7 cellular contexts compared by ENCODE assay signal in the genomic region with DNA sequence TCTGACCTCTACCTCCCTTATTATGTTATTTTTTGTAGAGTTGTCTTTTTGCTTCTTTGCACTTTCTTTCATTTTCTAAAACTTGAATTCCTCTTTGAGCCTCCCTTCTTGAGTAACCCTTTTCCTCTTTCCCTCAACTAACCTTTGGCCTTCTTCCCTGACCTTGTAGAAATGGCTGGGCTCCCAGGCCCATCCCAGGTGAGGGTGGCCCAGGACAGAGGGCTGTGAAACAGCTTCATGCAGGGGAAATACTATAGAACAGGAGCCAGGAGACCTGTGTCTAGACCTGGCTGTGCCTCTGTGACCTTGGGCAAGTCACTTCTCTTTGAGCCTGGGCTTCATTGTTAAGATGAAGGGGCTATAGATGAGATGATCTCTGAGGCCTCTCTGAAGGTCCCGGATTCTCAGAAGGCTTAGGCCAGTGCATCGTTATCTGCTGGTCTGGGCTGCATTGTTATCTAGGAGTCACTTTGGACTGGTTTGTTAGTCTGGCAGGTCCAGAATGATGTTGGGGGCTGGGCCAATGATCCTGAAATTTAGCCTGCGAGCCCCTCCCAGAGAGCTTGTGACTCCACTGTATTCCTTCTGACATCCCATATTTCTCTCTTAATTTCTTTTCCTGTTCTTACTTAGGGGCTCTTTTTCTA. TPM values are rescaled to one million over a fixed set of nuclear protein-coding genes. Genes with fewer than 3 reads are reported as not detected.
DNase-seq lines count a peak whose midpoint lies in the region; ATAC-seq and TF ChIP-seq lines count a peak whose summit lies in the region.

No MANE protein-coding gene starts in this region.

- H3K4me3 Mint-ChIP-seq in activated T-helper 2 cell treated with anti-CD3 and anti-CD28 coated beads, Interferon-gamma antibody, Interleukin-2, Interleukin-4, amounts not matched to agents 10 μg/mL and 5 μg/mL and 100 μg/mL, durations not matched to agents 14 hours and 24 hours and 36 hours (ENCODE audit: low read depth) = peak overlapping the region; percentile 94

- no peaks in the 10 kb centered on the region for H3K27me3 Mint-ChIP-seq in activated T-helper 2 cell treated with anti-CD3 and anti-CD28 coated beads, Interferon-gamma antibody, Interleukin-2, Interleukin-4, amounts not matched to agents 10 μg/mL and 5 μg/mL and 100 μg/mL, durations not matched to agents 14 hours and 24 hours and 36 hours (ENCODE audit: low read depth)

- intact Hi-C loops in activated T-helper 2 cell treated with anti-CD3 and anti-CD28 coated beads, Interferon-gamma antibody, Interleukin-2, Interleukin-4, amounts not matched to agents 10 μg/mL and 5 μg/mL and 100 μg/mL, durations not matched to agents 14 hours and 24 hours and 36 hours (cut with micrococcal nuclease) = no loop called here
- intact Hi-C loops in right cardiac atrium (cut with DNase I) = no loop called here
- intact Hi-C loops in spleen (cut with DNase I; ENCODE audit: low total_unique reads) = no loop called here

- peak overlapping the region; percentile 91 for H3K4me3 ChIP-seq in HFF-Myc (replicated peaks; ENCODE audit: low read depth, low read length)
- peak overlapping the region; percentile 99 for H3K4me3 ChIP-seq in right cardiac atrium (ENCODE audit: low read length)
- peak overlapping the region in 5 of 8 donors; percentile 56 to 85 (median 65) for H3K4me3 ChIP-seq in spleen

- H3K9me3 Mint-ChIP-seq in activated T-helper 2 cell treated with anti-CD3 and anti-CD28 coated beads, Interferon-gamma antibody, Interleukin-2, Interleukin-4, amounts not matched to agents 10 μg/mL and 5 μg/mL and 100 μg/mL, durations not matched to agents 14 hours and 24 hours and 36 hours = no peaks in the 10 kb centered on the region

- peaks cover 62% of the 10 kb centered on the region for H3K4me1 Mint-ChIP-seq in activated T-helper 2 cell treated with anti-CD3 and anti-CD28 coated beads, Interferon-gamma antibody, Interleukin-2, Interleukin-4, amounts not matched to agents 10 μg/mL and 5 μg/mL and 100 μg/mL, durations not matched to agents 14 hours and 24 hours and 36 hours (ENCODE audit: low read depth)

- TF ChIP-seq POLR2A in spleen (IDR thresholded peaks at IDR 0.05) = no peak

- peaks cover 0 to 22% (median 11%) of the 10 kb centered on the region in 6 donors for H3K36me3 ChIP-seq in spleen

- ATAC-seq in right cardiac atrium = no peak
- no peak for ATAC-seq in GM18498 (IDR thresholded peaks at IDR 0.05; ENCODE audit: unreplicated experiment)
- no peak for ATAC-seq in GM18511 (IDR thresholded peaks at IDR 0.05; ENCODE audit: unreplicated experiment)

- H3K27me3 ChIP-seq in right cardiac atrium (ENCODE audit: control insufficient read depth, insufficient read depth) (no peaks in the 10 kb centered on the region), spleen (replicated peaks in 1 of 7) (peaks cover 0 to 18% (median 0%) of the 10 kb centered on the region in 7 donors)

- H3K4me1 ChIP-seq in right cardiac atrium (ENCODE audit: control insufficient read depth, insufficient read depth, low read length) (peaks cover 16% of the 10 kb centered on the region), spleen (peaks cover 29 to 94% (median 72%) of the 10 kb centered on the region in 6 donors)

- no peak for TF ChIP-seq CTCF in HFF-Myc (IDR thresholded peaks at IDR 0.05; ENCODE audit: low read depth, low read length, missing control alignments)
- TF ChIP-seq CTCF in spleen (IDR thresholded peaks at IDR 0.05 in 8 of 11, conservative IDR thresholded peaks at IDR 0.05 in 3 of 11) = no peak

- H3K9me3 ChIP-seq in right cardiac atrium (ENCODE audit: control insufficient read depth, low read length) = no peaks in the 10 kb centered on the region
- H3K9me3 ChIP-seq in spleen = no peaks in the 10 kb centered on the region

- H3K36me3 Mint-ChIP-seq in activated T-helper 2 cell treated with anti-CD3 and anti-CD28 coated beads, Interferon-gamma antibody, Interleukin-2, Interleukin-4, amounts not matched to agents 10 μg/mL and 5 μg/mL and 100 μg/mL, durations not matched to agents 14 hours and 24 hours and 36 hours (ENCODE audit: low read depth) = peaks cover 27% of the 10 kb centered on the region

- DNase-seq in HFF-Myc (ENCODE audit: extremely low read depth, low read depth) = no peak
- no peak for DNase-seq in activated T-helper 2 cell treated with anti-CD3 and anti-CD28 coated beads, Interferon-gamma antibody, Interleukin-2, Interleukin-4, amounts not matched to agents 10 μg/mL and 5 μg/mL and 100 μg/mL, durations not matched to agents 14 hours and 24 hours and 36 hours (ENCODE audit: low spot score)
- peak in 2 of 3 donors; percentile 39 for DNase-seq in right cardiac atrium
- peak; percentile 32 for DNase-seq in spleen
- no peak for DNase-seq in activated gamma-delta T cell (lab: John Stamatoyannopoulos, UW)

- H3K27ac ChIP-seq in right cardiac atrium (ENCODE audit: low read length) (peak overlapping the region; percentile 49), spleen (peak overlapping the region; percentile 7 to 96 (median 90))

- peak overlapping the region; percentile 74 for H3K27ac Mint-ChIP-seq in activated T-helper 2 cell treated with anti-CD3 and anti-CD28 coated beads, Interferon-gamma antibody, Interleukin-2, Interleukin-4, amounts not matched to agents 10 μg/mL and 5 μg/mL and 100 μg/mL, durations not matched to agents 14 hours and 24 hours and 36 hours

- WGBS in right cardiac atrium = 47% methylated on average over 3 of the region's 3 CpGs
- WGBS in spleen, 5 donors = 73 to 92% (median 85%) methylated on average over 3 of the region's 3 CpGs

RNA-seq across cellular contexts. Expression of a gene that starts 2.2 kb away (rescaled TPM):
- total RNA-seq in activated T-helper 2 cell treated with anti-CD3 and anti-CD28 coated beads, Interferon-gamma antibody, Interleukin-2, Interleukin-4, amounts not matched to agents 10 μg/mL and 5 μg/mL and 100 μg/mL, durations not matched to agents 14 hours and 24 hours and 36 hours = 66.8 and 70.5 TPM in 2 replicates
- total RNA-seq in right cardiac atrium (10 to 100 TPM; 85.3 to 89.3 (median 88.6) TPM), spleen (100 to 1,000 TPM in 1 of 7 donors, 10 to 100 TPM in 6; 64.7 to 112 (median 81.7) TPM)
- polyA plus RNA-seq in right cardiac atrium (70.1 TPM), spleen (10 to 100 TPM; 10.1 to 42.0 (median 21.4) TPM)

RNA-seq across cellular contexts. Expression of a gene that starts 13.7 kb away (rescaled TPM):
- total RNA-seq in activated T-helper 2 cell treated with anti-CD3 and anti-CD28 coated beads, Interferon-gamma antibody, Interleukin-2, Interleukin-4, amounts not matched to agents 10 μg/mL and 5 μg/mL and 100 μg/mL, durations not matched to agents 14 hours and 24 hours and 36 hours = not detected in 2 replicates
- not detected for total RNA-seq in right cardiac atrium
- not detected for polyA plus RNA-seq in right cardiac atrium
- total RNA-seq in spleen = not detected
- polyA plus RNA-seq in spleen = not detected

RNA-seq across cellular contexts. Expression of a gene that starts 13.9 kb away (rescaled TPM):
- 158 and 173 TPM in 2 replicates for total RNA-seq in activated T-helper 2 cell treated with anti-CD3 and anti-CD28 coated beads, Interferon-gamma antibody, Interleukin-2, Interleukin-4, amounts not matched to agents 10 μg/mL and 5 μg/mL and 100 μg/mL, durations not matched to agents 14 hours and 24 hours and 36 hours
- total RNA-seq in right cardiac atrium = 100 to 1,000 TPM; 262 to 339 (median 272) TPM
- polyA plus RNA-seq in right cardiac atrium = 441 TPM
- 100 to 1,000 TPM in 6 of 7 donors, 10 to 100 TPM in 1; 79.2 to 364 (median 116) TPM for total RNA-seq in spleen
- polyA plus RNA-seq in spleen = 100 to 1,000 TPM; 181 to 323 (median 242) TPM

RNA-seq across cellular contexts. Expression of a gene that starts 15.5 kb away (rescaled TPM):
- 230 and 235 TPM in 2 replicates for total RNA-seq in activated T-helper 2 cell treated with anti-CD3 and anti-CD28 coated beads, Interferon-gamma antibody, Interleukin-2, Interleukin-4, amounts not matched to agents 10 μg/mL and 5 μg/mL and 100 μg/mL, durations not matched to agents 14 hours and 24 hours and 36 hours
- total RNA-seq in right cardiac atrium (10 to 100 TPM; 29.6 to 42.1 (median 35.8) TPM), spleen (10 to 100 TPM in 6 of 7 donors, 1 to 10 TPM in 1; 7.6 to 37.7 (median 25.0) TPM)
- polyA plus RNA-seq in right cardiac atrium (17.8 TPM), spleen (10 to 100 TPM; 11.5 to 41.3 (median 29.1) TPM)

RNA-seq across cellular contexts. Expression of a gene that starts 21.2 kb away (rescaled TPM):
- total RNA-seq in activated T-helper 2 cell treated with anti-CD3 and anti-CD28 coated beads, Interferon-gamma antibody, Interleukin-2, Interleukin-4, amounts not matched to agents 10 μg/mL and 5 μg/mL and 100 μg/mL, durations not matched to agents 14 hours and 24 hours and 36 hours = 250 and 252 TPM in 2 replicates
- total RNA-seq in right cardiac atrium (10 to 100 TPM in 2 of 4 donors, 1 to 10 TPM in 2; 7.7 to 12.1 (median 9.3) TPM), spleen (100 to 1,000 TPM; 314 to 431 (median 423) TPM)
- polyA plus RNA-seq in right cardiac atrium (5.9 TPM), spleen (100 to 1,000 TPM; 398 to 713 (median 604) TPM)

Comparison
In these comparisons a context has a peak if more than half of its experiments do, and no peak if none do; other contexts are left out.
1. DNase-seq: peak in right cardiac atrium (2 of 3) and spleen (single experiment); none in HFF-Myc (single experiment), activated T-helper 2 cell treated with anti-CD3 and anti-CD28 coated beads, Interferon-gamma antibody, Interleukin-2, Interleukin-4, amounts not matched to agents 10 μg/mL and 5 μg/mL and 100 μg/mL, durations not matched to agents 14 hours and 24 hours and 36 hours (single experiment) and activated gamma-delta T cell (single experiment).
2. Peak in every context shown above with its lines, with median percentiles within 50 percentile points of each other: H3K4me3 ChIP-seq.